1 cellular context compared by ENCODE assay signal in the genomic region with DNA sequence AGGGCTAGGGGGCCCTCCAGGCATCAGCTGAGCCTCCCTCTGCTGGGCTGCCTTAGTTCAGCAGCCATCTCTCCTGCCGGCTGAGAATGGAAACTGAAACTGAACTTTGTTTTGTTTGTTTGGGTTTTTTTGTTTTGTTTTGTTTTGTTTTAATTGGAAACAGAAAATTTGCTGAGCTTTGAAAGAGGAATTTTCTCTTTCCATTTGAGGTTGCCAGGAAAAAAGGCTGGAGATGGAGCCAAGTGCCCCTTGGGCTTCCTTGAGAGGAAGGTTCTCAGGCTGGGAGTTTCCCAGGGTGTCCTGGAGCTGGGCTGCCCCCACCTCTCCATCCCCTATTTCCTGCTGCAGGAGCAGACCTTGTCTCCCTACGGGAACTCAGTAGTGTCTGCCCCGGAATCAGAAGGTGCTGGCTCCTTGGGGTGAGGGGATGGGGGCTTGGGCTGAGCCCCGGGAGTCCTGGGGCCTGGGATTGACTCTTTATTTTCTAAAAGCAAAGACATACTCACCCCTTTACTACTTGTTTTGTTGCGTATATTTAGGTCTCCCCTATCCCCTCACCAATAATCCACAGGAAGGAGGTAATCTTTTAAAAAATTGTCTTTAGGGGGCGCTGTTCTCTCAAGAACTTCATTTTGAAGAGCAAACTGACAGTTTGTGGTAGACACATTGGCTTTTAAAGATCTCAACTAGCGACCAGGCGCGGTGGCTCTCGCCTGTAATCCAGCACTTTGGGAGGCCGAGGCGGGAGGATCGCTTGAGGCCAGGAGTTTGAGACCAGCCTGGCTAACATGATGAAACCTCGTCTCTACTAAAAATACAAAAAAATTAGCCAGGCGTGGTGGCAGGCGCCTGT.
TF ChIP-seq lines count a peak whose summit lies in the region.

No MANE protein-coding gene starts in this region.

TF ChIP-seq in IMR-90, 13 proteins besides CTCF, POLR2A, EP300 and RAD21:
- TF ChIP-seq SMC3 (IDR thresholded peaks at IDR 0.05; ENCODE audit: low read depth, low read length) (no peak), CEBPB (IDR thresholded peaks at IDR 0.05; ENCODE audit: low read depth, low read length) (no peak), MAZ (IDR thresholded peaks at IDR 0.05; ENCODE audit: borderline replicate concordance, low read depth, low read length) (peak; percentile 26; the same call in 1 of the 2 replicates), FOS (IDR thresholded peaks at IDR 0.05; ENCODE audit: low read depth, low read length) (no peak), RFX5 (IDR thresholded peaks at IDR 0.05; ENCODE audit: low read depth, low read length) (no peak)
- TF ChIP-seq, protein P1, sequence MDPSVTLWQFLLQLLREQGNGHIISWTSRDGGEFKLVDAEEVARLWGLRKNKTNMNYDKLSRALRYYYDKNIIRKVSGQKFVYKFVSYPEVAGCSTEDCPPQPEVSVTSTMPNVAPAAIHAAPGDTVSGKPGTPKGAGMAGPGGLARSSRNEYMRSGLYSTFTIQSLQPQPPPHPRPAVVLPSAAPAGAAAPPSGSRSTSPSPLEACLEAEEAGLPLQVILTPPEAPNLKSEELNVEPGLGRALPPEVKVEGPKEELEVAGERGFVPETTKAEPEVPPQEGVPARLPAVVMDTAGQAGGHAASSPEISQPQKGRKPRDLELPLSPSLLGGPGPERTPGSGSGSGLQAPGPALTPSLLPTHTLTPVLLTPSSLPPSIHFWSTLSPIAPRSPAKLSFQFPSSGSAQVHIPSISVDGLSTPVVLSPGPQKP (IDR thresholded peaks at IDR 0.05; ENCODE audit: borderline replicate concordance, low read depth, low read length), result no peak
